In genomic region chr14:71319646-71320045, GRCh38 we compare ENCODE assay signal across 8 cellular contexts. TPM values are rescaled to one million over a fixed set of nuclear protein-coding genes. Genes with fewer than 3 reads are reported as not detected.
DNase-seq lines count a peak whose midpoint lies in the region; ATAC-seq and TF ChIP-seq lines count a peak whose summit lies in the region.

No MANE protein-coding gene starts in this region.

- no peaks in the 10 kb centered on the region for H3K9me3 ChIP-seq in CD4-positive, alpha-beta T cell (ENCODE audit: control insufficient read depth, low read length)
- no peaks in the 10 kb centered on the region for H3K9me3 ChIP-seq in duodenal mucosa (ENCODE audit: control insufficient read depth in 1 of 2, low read length in 2 of 2)
- no peaks in the 10 kb centered on the region for H3K9me3 ChIP-seq in mucosa of rectum (ENCODE audit: control insufficient read depth in 2 of 2, low read length in 2 of 2)

- H3K4me3 Mint-ChIP-seq in CD4-positive, alpha-beta T cell = peak overlapping the region; percentile 84

- CTCF ChIA-PET in CD4-positive, alpha-beta T cell (lab: Charles Lee) = interaction anchor here (0.6 kb wide), 1 partner anchor 532 kb away, joined by 3 read pairs; no protein-coding TSS in a partner anchor

- peaks cover 42% of the 10 kb centered on the region for H3K4me1 Mint-ChIP-seq in CD4-positive, alpha-beta T cell (ENCODE audit: low read depth)

- H3K9ac ChIP-seq in duodenal mucosa (ENCODE audit: low read depth in 1 of 2, low read length in 2 of 2) = peak overlapping the region; percentile 33 to 63
- peak overlapping the region; percentile 66 to 76 for H3K9ac ChIP-seq in mucosa of rectum (ENCODE audit: low read depth in 1 of 2, low read length in 2 of 2)

- peak overlapping the region; percentile 94 to 96 for H3K4me3 ChIP-seq in duodenal mucosa (ENCODE audit: low read depth in 1 of 2, low read length in 2 of 2)
- peak overlapping the region; percentile 92 to 93 for H3K4me3 ChIP-seq in mucosa of rectum (ENCODE audit: low read length in 2 of 2)

- TF ChIP-seq CTCF in CD4-positive, alpha-beta T cell (IDR thresholded peaks at IDR 0.05) = no peak

- no peaks in the 10 kb centered on the region for H3K27me3 Mint-ChIP-seq in CD4-positive, alpha-beta T cell

- no peaks in the 10 kb centered on the region for H3K36me3 Mint-ChIP-seq in CD4-positive, alpha-beta T cell (ENCODE audit: low read depth)

- H3K36me3 ChIP-seq in duodenal mucosa (ENCODE audit: control insufficient read depth in 1 of 2, insufficient read depth in 2 of 2, low read length in 2 of 2) = no peaks in the 10 kb centered on the region
- no peaks in the 10 kb centered on the region for H3K36me3 ChIP-seq in mucosa of rectum (ENCODE audit: control insufficient read depth in 2 of 2, insufficient read depth in 2 of 2, low read length in 2 of 2)

- H3K27ac Mint-ChIP-seq in CD4-positive, alpha-beta T cell = peak overlapping the region; percentile 89

- H3K4me1 ChIP-seq in duodenal mucosa (ENCODE audit: control insufficient read depth in 1 of 2, insufficient read depth in 2 of 2, low read length in 2 of 2) = peaks cover 15 to 21% of the 10 kb centered on the region in 2 donors
- peaks cover 10 to 12% of the 10 kb centered on the region in 2 donors for H3K4me1 ChIP-seq in mucosa of rectum (ENCODE audit: control insufficient read depth in 2 of 2, insufficient read depth in 2 of 2, low read length in 2 of 2)

- H3K27ac ChIP-seq in CD4-positive, alpha-beta T cell (ENCODE audit: low read depth, low read length) = peak overlapping the region; percentile 45
- no peak overlapping the region for H3K27ac ChIP-seq in duodenal mucosa (ENCODE audit: low read depth, low read length)
- H3K27ac ChIP-seq in mucosa of rectum (ENCODE audit: low read depth in 2 of 2, low read length in 2 of 2) = peak overlapping the region; percentile 95

- DNase-seq in CD4-positive, alpha-beta T cell = peak in 1 of 10 experiments; percentile 1
- peak; percentile 62 for DNase-seq in OCI-M2 (lab: John Stamatoyannopoulos, UW; ENCODE audit: unreplicated experiment)
- DNase-seq in stimulated activated CD4-positive, alpha-beta T cell treated with anti-CD3 and anti-CD28 coated beads, Interleukin-4, amount 100 ng/mL, for 1 hour = no peak
- DNase-seq in stimulated activated CD4-positive, alpha-beta T cell treated with anti-CD3 and anti-CD28 coated beads, Interleukin-12 subunit alpha, Interleukin-12 subunit beta, amount 100 ng/mL, for 4 hours = no peak

- no peaks in the 10 kb centered on the region for H3K9me3 Mint-ChIP-seq in CD4-positive, alpha-beta T cell

- POLR2A ChIA-PET in CD4-positive, alpha-beta T cell (lab: Charles Lee) = no interaction called here

- no peaks in the 10 kb centered on the region for H3K27me3 ChIP-seq in CD4-positive, alpha-beta T cell (ENCODE audit: control insufficient read depth, insufficient read depth, low read length)
- H3K27me3 ChIP-seq in duodenal mucosa (ENCODE audit: control insufficient read depth in 1 of 2, insufficient read depth in 2 of 2, low read length in 2 of 2) = no peaks in the 10 kb centered on the region
- no peaks in the 10 kb centered on the region for H3K27me3 ChIP-seq in mucosa of rectum (ENCODE audit: control insufficient read depth in 2 of 2, insufficient read depth in 2 of 2, low read length in 2 of 2)

- intact Hi-C loops in CD4-positive, alpha-beta T cell (cut with DNase I, micrococcal nuclease) = loop anchor here (2.0 to 10.0 kb wide), 8 partner anchors 182 to 1922 kb away; partner anchors contain the start of genes COX16 (in 1 of the 2), ERH (in 1 of the 2), MAP3K9 (in 1 of the 2) and MED6 (in 1 of the 2)

- no peak for ATAC-seq in CD4-positive, alpha-beta T cell (ENCODE audit: poor library complexity)
- ATAC-seq in GM21576 (IDR thresholded peaks at IDR 0.05; ENCODE audit: unreplicated experiment) = peak; percentile 12
- no peak for ATAC-seq in HG02884 (IDR thresholded peaks at IDR 0.05; ENCODE audit: unreplicated experiment)

RNA-seq across cellular contexts. Expression of gene SIPA1L1, which starts 0.6 kb away (rescaled TPM):
- 10 to 100 TPM; 38.4 to 39.2 TPM for total RNA-seq in CD4-positive, alpha-beta T cell
